ENCODE assay signal across 27 cellular contexts in the genomic region with DNA sequence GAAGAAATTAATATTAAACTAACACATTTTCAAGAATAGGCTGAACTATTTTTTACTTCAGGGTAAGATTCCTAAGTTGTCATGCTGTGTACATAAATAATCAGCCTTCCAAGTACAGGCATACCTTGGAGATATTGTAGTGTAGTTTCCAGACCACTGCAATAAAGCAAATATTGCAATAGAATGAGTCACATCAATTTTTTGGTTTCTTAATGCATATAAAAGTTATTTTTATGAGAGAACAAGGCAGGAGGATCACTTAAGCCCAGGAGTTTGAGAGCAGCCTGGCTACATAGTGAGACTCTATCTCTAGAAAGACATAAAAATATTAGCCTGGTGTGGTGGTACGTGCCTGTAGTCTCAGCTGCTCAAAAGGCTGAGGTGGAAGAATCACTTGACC.
DNase-seq lines count a peak whose midpoint lies in the region; ATAC-seq, FAIRE-seq and TF ChIP-seq lines count a peak whose summit lies in the region.
"Had no signal": no experiment of that assay in that cellular context is flagged by ENCODE, and none has a peak within 500 bp of the region (broad histone marks: within the 10 kb centered on the region; RNA-seq: fewer than 3 reads in every experiment).

No MANE protein-coding gene starts in this region.

- ATAC-seq in SK-N-SH treated with all-trans-retinoic acid at 6 μM for 48 hours: no peak
- peak; percentile 81 for ATAC-seq in RWPE2 (ENCODE audit: low read depth)
- no peak for ATAC-seq in GM19328 (IDR thresholded peaks at IDR 0.05; ENCODE audit: unreplicated experiment)
- ATAC-seq: activated T-cell treated with anti-CD3 and anti-CD28 coated beads, Interleukin-2, amount 50 U/mL, for 4 hours had no signal

- no peaks in the 10 kb centered on the region for H4K20me1 ChIP-seq in SK-N-SH (ENCODE audit: insufficient read depth)

- H2AFZ ChIP-seq in SK-N-SH (ENCODE audit: low read depth): no peak overlapping the region

- H3K27ac ChIP-seq in SK-N-SH (ENCODE audit: low read depth in 2 of 2, low read length in 1 of 2) (peak overlapping the region in 1 of 2 experiments; percentile 40; a peak in 2 of 4 replicates), RWPE2 (ENCODE audit: poor library complexity, severe bottlenecking) (peak overlapping the region; percentile 70)
- H3K27ac ChIP-seq: 22Rv1, C4-2B, esophagus squamous epithelium, stomach had no signal

- WGBS in SK-N-SH (ENCODE audit: low lambda C conversion rate): 0% methylated on average over 1 of the region's 1 CpG

- FAIRE-seq in D721Med (lab: Jason Lieb, UNC): no peak
- FAIRE-seq: colon, GM12891 had no signal

- H3K27me3 ChIP-seq in SK-N-SH (ENCODE audit: insufficient read depth): no peaks in the 10 kb centered on the region
- H3K27me3 ChIP-seq in RWPE2 (ENCODE audit: insufficient read depth, poor library complexity, severe bottlenecking): no peaks in the 10 kb centered on the region
- H3K27me3 ChIP-seq: esophagus squamous epithelium, stomach had no signal

- no peak overlapping the region for H3K9ac ChIP-seq in SK-N-SH

- H3F3A ChIP-seq in SK-N-SH (replicated peaks; ENCODE audit: insufficient read depth): peaks cover 3% of the 10 kb centered on the region

- H3K9me3 ChIP-seq in SK-N-SH (no peaks in the 10 kb centered on the region), RWPE2 (ENCODE audit: severe bottlenecking) (no peaks in the 10 kb centered on the region)
- H3K9me3 ChIP-seq: esophagus squamous epithelium, stomach had no signal

- H3K4me3 ChIP-seq in SK-N-SH (ENCODE audit: low read depth in 2 of 2, low read length in 1 of 2): no peak overlapping the region
- H3K4me3 ChIP-seq in RWPE2 (ENCODE audit: severe bottlenecking): no peak overlapping the region
- H3K4me3 ChIP-seq: esophagus squamous epithelium, smooth muscle cell, stomach had no signal

- no peaks in the 10 kb centered on the region for H3K79me2 ChIP-seq in SK-N-SH (ENCODE audit: insufficient read depth)

- TF ChIP-seq RAD21 in SK-N-SH (IDR thresholded peaks at IDR 0.05; ENCODE audit: low read length): no peak

- CTCF ChIA-PET in SK-N-SH (lab: Yijun Ruan, JAX): interaction anchor here (2.2 kb wide), 1 partner anchor 8 kb away, joined by 10 read pairs; no protein-coding TSS in a partner anchor

- H3K9me2 ChIP-seq in SK-N-SH: no peaks in the 10 kb centered on the region

- TF ChIP-seq CTCF in SK-N-SH (IDR thresholded peaks at IDR 0.05) (no peak), RWPE2 (IDR thresholded peaks at IDR 0.05; ENCODE audit: poor library complexity, severe bottlenecking) (no peak), D721Med (IDR thresholded peaks at IDR 0.05; ENCODE audit: insufficient read depth, missing control alignments) (no peak)

- H3K36me3 ChIP-seq in SK-N-SH (replicated peaks in 1 of 2; ENCODE audit: control insufficient read depth in 1 of 2, insufficient read depth in 2 of 2, low read length in 1 of 2) (no peaks in the 10 kb centered on the region), RWPE2 (ENCODE audit: low read depth) (no peaks in the 10 kb centered on the region; the same call in 1 of the 2 replicates)
- H3K36me3 ChIP-seq: esophagus squamous epithelium, stomach had no signal

- POLR2A ChIA-PET in SK-N-SH (lab: Yijun Ruan, JAX): no interaction called here

- DNase-seq in SK-N-SH (no peak), RWPE2 (ENCODE audit: low spot score) (no peak), fibroblast of peridontal ligament (ENCODE audit: extremely low read depth) (peak; percentile 28), D721Med (ENCODE audit: insufficient read length, low spot score) (no peak), NCI-H2081 (lab: John Stamatoyannopoulos, UW) (no peak), HUDEP-2 (lab: John Stamatoyannopoulos, UW; ENCODE audit: unreplicated experiment in 76 of 76) (no peak)
- DNase-seq: activated B cell treated with CpG ODN at 0.5 μM for 24 hours; activated CD4-positive, alpha-beta memory T cell treated with anti-CD3 and anti-CD28 coated beads, Interleukin-2, amount 10 ng/mL, durations not matched to agents 7 days and 5 days; activated naive CD4-positive, alpha-beta T cell treated with anti-CD3 and anti-CD28 coated beads for 36 hours; activated T-cell treated with anti-CD3 and anti-CD28 coated beads, Interleukin-2, amount 50 U/mL, for 4 hours; aorta; esophagus squamous epithelium; head of caudate nucleus; KG1; NCI-H1092; NCI-H510A treated with DMSO at 0.1 percent for 48 hours; posterior cingulate gyrus; stimulated activated CD4-positive, alpha-beta T cell treated with anti-CD3 and anti-CD28 coated beads, Interleukin-4, amount 100 ng/mL, for 24 hours; stomach; T1000 had no signal

- TF ChIP-seq EP300 in SK-N-SH (IDR thresholded peaks at IDR 0.05; ENCODE audit: borderline replicate concordance in 1 of 2, low read depth in 1 of 2, low read length in 1 of 2): no peak

- H3K4me1 ChIP-seq in SK-N-SH (ENCODE audit: control insufficient read depth in 1 of 2, insufficient read depth in 2 of 2, low read depth in 1 of 2, low read length in 1 of 2) (peaks cover 0 to 9% of the 10 kb centered on the region in 2 experiments; a peak in 1 of 4 replicates), RWPE2 (ENCODE audit: insufficient read depth, poor library complexity, severe bottlenecking) (peaks cover 37% of the 10 kb centered on the region)
- H3K4me1 ChIP-seq: esophagus squamous epithelium, stomach had no signal

- H3K4me2 ChIP-seq in SK-N-SH: peak overlapping the region; percentile 64
- H3K4me2 ChIP-seq: smooth muscle cell had no signal

TF ChIP-seq in SK-N-SH, 30 proteins besides CTCF, POLR2A, EP300 and RAD21 (continues in another document):
- TF ChIP-seq, protein P1, sequence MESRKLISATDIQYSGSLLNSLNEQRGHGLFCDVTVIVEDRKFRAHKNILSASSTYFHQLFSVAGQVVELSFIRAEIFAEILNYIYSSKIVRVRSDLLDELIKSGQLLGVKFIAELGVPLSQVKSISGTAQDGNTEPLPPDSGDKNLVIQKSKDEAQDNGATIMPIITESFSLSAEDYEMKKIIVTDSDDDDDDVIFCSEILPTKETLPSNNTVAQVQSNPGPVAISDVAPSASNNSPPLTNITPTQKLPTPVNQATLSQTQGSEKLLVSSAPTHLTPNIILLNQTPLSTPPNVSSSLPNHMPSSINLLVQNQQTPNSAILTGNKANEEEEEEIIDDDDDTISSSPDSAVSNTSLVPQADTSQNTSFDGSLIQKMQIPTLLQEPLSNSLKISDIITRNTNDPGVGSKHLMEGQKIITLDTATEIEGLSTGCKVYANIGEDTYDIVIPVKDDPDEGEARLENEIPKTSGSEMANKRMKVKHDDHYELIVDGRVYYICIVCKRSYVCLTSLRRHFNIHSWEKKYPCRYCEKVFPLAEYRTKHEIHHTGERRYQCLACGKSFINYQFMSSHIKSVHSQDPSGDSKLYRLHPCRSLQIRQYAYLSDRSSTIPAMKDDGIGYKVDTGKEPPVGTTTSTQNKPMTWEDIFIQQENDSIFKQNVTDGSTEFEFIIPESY (IDR thresholded peaks at IDR 0.05; ENCODE audit: borderline replicate concordance, low read depth): no peak
- TF ChIP-seq MEF2A (IDR thresholded peaks at IDR 0.05; ENCODE audit: borderline replicate concordance, low read depth) (no peak), JUND (IDR thresholded peaks at IDR 0.05) (no peak), FOSL2 (IDR thresholded peaks at IDR 0.05; ENCODE audit: borderline replicate concordance, low read depth) (no peak), TEAD4 (IDR thresholded peaks at IDR 0.05; ENCODE audit: borderline replicate concordance, insufficient read depth) (no peak), RCOR1 (IDR thresholded peaks at IDR 0.05; ENCODE audit: low read length) (no peak), ELF1 (IDR thresholded peaks at IDR 0.05) (no peak), NRF1 (IDR thresholded peaks at IDR 0.05; ENCODE audit: low read depth, low read length) (no peak)

TF ChIP-seq in SK-N-SH treated with all-trans-retinoic acid at 6 μM for 48 hours, 23 proteins besides CTCF, POLR2A, EP300 and RAD21 (continues in another document):
- TF ChIP-seq, protein P2, sequence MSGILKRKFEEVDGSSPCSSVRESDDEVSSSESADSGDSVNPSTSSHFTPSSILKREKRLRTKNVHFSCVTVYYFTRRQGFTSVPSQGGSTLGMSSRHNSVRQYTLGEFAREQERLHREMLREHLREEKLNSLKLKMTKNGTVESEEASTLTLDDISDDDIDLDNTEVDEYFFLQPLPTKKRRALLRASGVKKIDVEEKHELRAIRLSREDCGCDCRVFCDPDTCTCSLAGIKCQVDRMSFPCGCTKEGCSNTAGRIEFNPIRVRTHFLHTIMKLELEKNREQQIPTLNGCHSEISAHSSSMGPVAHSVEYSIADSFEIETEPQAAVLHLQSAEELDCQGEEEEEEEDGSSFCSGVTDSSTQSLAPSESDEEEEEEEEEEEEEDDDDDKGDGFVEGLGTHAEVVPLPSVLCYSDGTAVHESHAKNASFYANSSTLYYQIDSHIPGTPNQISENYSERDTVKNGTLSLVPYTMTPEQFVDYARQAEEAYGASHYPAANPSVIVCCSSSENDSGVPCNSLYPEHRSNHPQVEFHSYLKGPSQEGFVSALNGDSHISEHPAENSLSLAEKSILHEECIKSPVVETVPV (CRISPR knock-in tag; IDR thresholded peaks at IDR 0.05): no peak
- TF ChIP-seq, protein P3, sequence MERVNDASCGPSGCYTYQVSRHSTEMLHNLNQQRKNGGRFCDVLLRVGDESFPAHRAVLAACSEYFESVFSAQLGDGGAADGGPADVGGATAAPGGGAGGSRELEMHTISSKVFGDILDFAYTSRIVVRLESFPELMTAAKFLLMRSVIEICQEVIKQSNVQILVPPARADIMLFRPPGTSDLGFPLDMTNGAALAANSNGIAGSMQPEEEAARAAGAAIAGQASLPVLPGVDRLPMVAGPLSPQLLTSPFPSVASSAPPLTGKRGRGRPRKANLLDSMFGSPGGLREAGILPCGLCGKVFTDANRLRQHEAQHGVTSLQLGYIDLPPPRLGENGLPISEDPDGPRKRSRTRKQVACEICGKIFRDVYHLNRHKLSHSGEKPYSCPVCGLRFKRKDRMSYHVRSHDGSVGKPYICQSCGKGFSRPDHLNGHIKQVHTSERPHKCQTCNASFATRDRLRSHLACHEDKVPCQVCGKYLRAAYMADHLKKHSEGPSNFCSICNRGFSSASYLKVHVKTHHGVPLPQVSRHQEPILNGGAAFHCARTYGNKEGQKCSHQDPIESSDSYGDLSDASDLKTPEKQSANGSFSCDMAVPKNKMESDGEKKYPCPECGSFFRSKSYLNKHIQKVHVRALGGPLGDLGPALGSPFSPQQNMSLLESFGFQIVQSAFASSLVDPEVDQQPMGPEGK (CRISPR knock-in tag; IDR thresholded peaks at IDR 0.05; ENCODE audit: borderline replicate concordance): no peak
- TF ChIP-seq OSR1 (CRISPR knock-in tag; IDR thresholded peaks at IDR 0.05) (no peak), GLIS3 (CRISPR knock-in tag; IDR thresholded peaks at IDR 0.05) (no peak), ZFP3 (CRISPR knock-in tag; IDR thresholded peaks at IDR 0.05) (no peak), TCF4 (CRISPR knock-in tag; IDR thresholded peaks at IDR 0.05; ENCODE audit: borderline replicate concordance) (no peak), TOX (CRISPR knock-in tag; IDR thresholded peaks at IDR 0.05; ENCODE audit: borderline replicate concordance) (no peak), RARB (CRISPR knock-in tag; IDR thresholded peaks at IDR 0.05) (no peak)
